In the genomic region with DNA sequence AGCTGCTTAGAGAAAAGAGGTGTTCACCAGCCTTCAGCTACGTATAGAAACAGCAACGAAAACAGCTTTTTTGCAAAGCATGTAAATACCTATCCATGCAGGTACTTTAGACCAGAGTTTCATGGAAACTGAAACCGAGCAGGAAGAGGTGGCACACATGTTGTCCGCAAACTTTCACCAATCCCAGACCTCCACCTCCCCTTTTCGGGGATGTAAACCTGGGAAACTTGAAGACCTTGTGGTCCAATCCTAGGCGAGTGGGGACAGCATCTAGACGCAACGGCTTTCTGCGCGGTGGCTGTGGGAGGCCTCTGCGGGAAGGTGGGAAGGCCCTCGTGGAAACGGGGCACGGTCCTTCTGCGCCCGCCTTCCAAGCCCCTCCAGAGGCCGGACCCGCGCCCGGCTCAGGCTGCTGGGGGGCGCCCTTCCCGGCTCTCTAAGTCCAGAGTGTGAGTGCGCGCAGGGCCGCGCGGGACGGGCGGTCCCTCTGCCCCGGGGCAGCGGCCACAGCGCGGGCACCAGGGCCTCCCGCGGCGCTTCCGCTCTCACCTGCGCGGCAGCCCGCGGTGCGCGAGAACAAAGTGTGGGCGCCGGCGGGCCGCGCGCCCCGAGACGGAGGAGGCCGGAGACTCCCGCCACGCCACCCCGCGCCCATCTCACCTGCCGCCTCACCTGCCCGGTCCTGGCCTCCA, we compare ENCODE assay signal across 12 cellular contexts. TPM values are rescaled to one million over a fixed set of nuclear protein-coding genes. Genes with fewer than 3 reads are reported as not detected.
DNase-seq lines count a peak whose midpoint lies in the region; ATAC-seq and TF ChIP-seq lines count a peak whose summit lies in the region.
"Had no signal": no experiment of that assay in that cellular context is flagged by ENCODE, and none has a peak within 500 bp of the region (broad histone marks: within the 10 kb centered on the region; RNA-seq: fewer than 3 reads in every experiment).

No MANE protein-coding gene starts in this region.

- TF ChIP-seq POLR2A in right lobe of liver (IDR thresholded peaks at IDR 0.05) (no peak), stomach (IDR thresholded peaks at IDR 0.05) (no peak)

- H3K36me3 ChIP-seq in ectodermal cell (ENCODE audit: control insufficient read depth, insufficient read depth, low read length), result no peaks in the 10 kb centered on the region
- no peaks in the 10 kb centered on the region for H3K36me3 ChIP-seq in right lobe of liver
- no peaks in the 10 kb centered on the region for H3K36me3 ChIP-seq in stomach

- H3K4me3 ChIP-seq in ectodermal cell (ENCODE audit: insufficient read depth, low read depth, low read length) (peak overlapping the region; percentile 57), right lobe of liver (peak overlapping the region; percentile 30 to 66 (median 50)), stomach (peak overlapping the region; percentile 47 to 60 (median 52))

- ATAC-seq in right lobe of liver (peak in 3 of 4 donors; percentile 4 to 8 (median 4)), GM18870 (IDR thresholded peaks at IDR 0.05; ENCODE audit: unreplicated experiment) (no peak), HG03354 (IDR thresholded peaks at IDR 0.05; ENCODE audit: poor library complexity, severe bottlenecking, unreplicated experiment) (no peak)

- WGBS in ectodermal cell, 2 experiments, result 5 to 6% methylated on average over 58 of the region's 58 CpGs
- WGBS in right lobe of liver (ENCODE audit: insufficient coverage, low coverage, low lambda C conversion rate, missing lambda C conversion rate), result 25% methylated on average over 6 of the region's 58 CpGs
- 5 to 42% (median 25%) methylated on average over 8 to 51 of the region's 58 CpGs for WGBS in stomach, 5 donors

- H3K27me3 ChIP-seq in ectodermal cell (ENCODE audit: control insufficient read depth, insufficient read depth, low read length, poor library complexity, severe bottlenecking) (no peaks in the 10 kb centered on the region), right lobe of liver (no peaks in the 10 kb centered on the region), stomach (peaks cover 8 to 33% (median 21%) of the 10 kb centered on the region in 3 donors)

- peaks cover 10% of the 10 kb centered on the region for H3K4me1 ChIP-seq in ectodermal cell (ENCODE audit: control insufficient read depth, insufficient read depth, low read length)
- H3K4me1 ChIP-seq in right lobe of liver, result peaks cover 0 to 16% (median 7%) of the 10 kb centered on the region in 4 donors
- peaks cover 0 to 25% (median 10%) of the 10 kb centered on the region in 4 donors for H3K4me1 ChIP-seq in stomach

- peak; percentile 21 for DNase-seq in NCI-H345 (lab: John Stamatoyannopoulos, UW)
- no peak for DNase-seq in NCI-H345 treated with DMSO at 0.1 percent for 48 hours (lab: John Stamatoyannopoulos, UW; ENCODE audit: unreplicated experiment)
- DNase-seq in right lobe of liver, result peak in 1 of 3 donors; percentile 44
- DNase-seq in stomach, result no peak
- no peak for DNase-seq in COLO668 (lab: John Stamatoyannopoulos, UW; ENCODE audit: unreplicated experiment)
- DNase-seq: activated T-cell treated with anti-CD3 and anti-CD28 coated beads, Interleukin-2, amount 50 U/mL, for 24 hours; effector memory CD4-positive, alpha-beta T cell had no signal

- no peak for TF ChIP-seq CTCF in right lobe of liver (IDR thresholded peaks at IDR 0.05)
- TF ChIP-seq CTCF in stomach (IDR thresholded peaks at IDR 0.05), result no peak

- intact Hi-C loops in right lobe of liver (cut with DNase I) (no loop called here), stomach (cut with DNase I; ENCODE audit: low total_unique reads) (no loop called here)

- H3K27ac ChIP-seq in ectodermal cell (ENCODE audit: insufficient read depth, low read depth, low read length, poor library complexity, severe bottlenecking), result no peak overlapping the region
- no peak overlapping the region for H3K27ac ChIP-seq in right lobe of liver
- H3K27ac ChIP-seq in stomach, result peak overlapping the region in 2 of 5 donors; percentile 74 to 80

- TF ChIP-seq EP300 in stomach (IDR thresholded peaks at IDR 0.05), result no peak

- H3K9me3 ChIP-seq in ectodermal cell (ENCODE audit: control insufficient read depth, low read length) (no peaks in the 10 kb centered on the region), right lobe of liver (no peaks in the 10 kb centered on the region), stomach (peaks cover 0 to 3% (median 0%) of the 10 kb centered on the region in 4 donors)

RNA-seq across cellular contexts. Expression of a gene that starts 0.8 kb away (rescaled TPM):
- 15.0 TPM for polyA plus RNA-seq in ectodermal cell (2013, experiment 1 of 4)
- polyA plus RNA-seq in ectodermal cell (2013, experiment 2 of 4), result 18.7 TPM
- 13.6 TPM for polyA plus RNA-seq in ectodermal cell (2013, experiment 3 of 4)
- polyA plus RNA-seq in ectodermal cell (2013, experiment 4 of 4), result 12.7 TPM
- total RNA-seq in right lobe of liver (1 to 10 TPM; 3.6 to 7.5 (median 3.9) TPM), stomach (10 to 100 TPM in 1 of 5 donors, 1 to 10 TPM in 4; 3.7 to 11.3 (median 4.7) TPM)
- polyA plus RNA-seq in stomach, result 1 to 10 TPM; 1.3 to 1.8 (median 1.7) TPM
- total RNA-seq: T-helper 1 cell treated with Interleukin-12 subunit alpha and Interleukin-12 subunit beta and Interleukin-4 antibody, amounts not matched to agents 30 ng/mL and 1 ng/mL, for 36 hours had no signal

RNA-seq across cellular contexts. Expression of a gene that starts 19.8 kb away (rescaled TPM):
- polyA plus RNA-seq in ectodermal cell (2013, experiment 1 of 4), result 15.5 TPM
- 14.7 TPM for polyA plus RNA-seq in ectodermal cell (2013, experiment 2 of 4)
- polyA plus RNA-seq in ectodermal cell (2013, experiment 3 of 4), result 10.5 TPM
- polyA plus RNA-seq in ectodermal cell (2013, experiment 4 of 4), result 12.3 TPM
- total RNA-seq in right lobe of liver (1 to 10 TPM in 1 of 6 experiments, under 1 TPM in 4, not detected in 1; 0.26 to 1.1 (median 0.43) TPM), stomach (1 to 10 TPM in 1 of 5 donors, not detected in 4; 1.5 TPM)
- 1 to 10 TPM in 1 of 3 donors, under 1 TPM in 2; 0.46 to 2.3 (median 0.93) TPM for polyA plus RNA-seq in stomach
- total RNA-seq: mononuclear cell; T-helper 1 cell treated with Interleukin-12 subunit alpha and Interleukin-12 subunit beta and Interleukin-4 antibody, amounts not matched to agents 30 ng/mL and 1 ng/mL, for 36 hours had no signal

Comparison
In these comparisons a context has a peak if more than half of its experiments do, and no peak if none do; other contexts are left out.
1. ATAC-seq: peak in right lobe of liver (3 of 4); none in GM18870 (single experiment) and HG03354 (single experiment).
2. Peak in every context shown above with its lines, with median percentiles within 50 percentile points of each other: H3K4me3 ChIP-seq.